In genomic region chr6:13395272-13396237, GRCh38 we compare ENCODE assay signal across 8 cellular contexts.
DNase-seq lines count a peak whose midpoint lies in the region; ATAC-seq, FAIRE-seq and TF ChIP-seq lines count a peak whose summit lies in the region.

No MANE protein-coding gene starts in this region.

- H3K14ac ChIP-seq in H1 (ENCODE audit: insufficient read length), result no peak overlapping the region

- H3K4me3 Mint-ChIP-seq in activated CD4-positive, alpha-beta T cell treated with anti-CD3 and anti-CD28 coated beads, Interleukin-2, amount 10 ng/mL, durations not matched to agents 24 days and 14 days, result no peak overlapping the region
- H3K4me3 Mint-ChIP-seq in stimulated activated effector memory CD8-positive, alpha-beta T cell treated with anti-CD3 and anti-CD28 coated beads, Interleukin-12 subunit alpha, Interleukin-12 subunit beta, amount 100 ng/mL, for 72 hours, result no peak overlapping the region

- H4K5ac ChIP-seq in H1 (ENCODE audit: insufficient read length, low read depth, low read length), result no peak overlapping the region

- H3K9me3 Mint-ChIP-seq in activated CD4-positive, alpha-beta T cell treated with anti-CD3 and anti-CD28 coated beads, Interleukin-2, amount 10 ng/mL, durations not matched to agents 24 days and 14 days, result no peaks in the 10 kb centered on the region
- peaks cover under 1% of the 10 kb centered on the region for H3K9me3 Mint-ChIP-seq in stimulated activated effector memory CD8-positive, alpha-beta T cell treated with anti-CD3 and anti-CD28 coated beads, Interleukin-12 subunit alpha, Interleukin-12 subunit beta, amount 100 ng/mL, for 72 hours

- intact Hi-C loops in Right ventricle myocardium inferior (cut with DNase I), result loop anchor here (5.0 kb wide), 1 partner anchor 63 kb away; no protein-coding TSS in a partner anchor
- intact Hi-C loops in cardiac septum (cut with DNase I), result no loop called here
- intact Hi-C loops in mucosa of descending colon (cut with DNase I, micrococcal nuclease), result no loop called here
- intact Hi-C loops in activated CD4-positive, alpha-beta T cell treated with anti-CD3 and anti-CD28 coated beads, Interleukin-2, amount 10 ng/mL, durations not matched to agents 24 days and 14 days (cut with micrococcal nuclease), result no loop called here

- H2BK120ac ChIP-seq in H1 (replicated peaks; ENCODE audit: low read depth, low read length), result no peak overlapping the region

- no peak overlapping the region for H3K27ac Mint-ChIP-seq in activated CD4-positive, alpha-beta T cell treated with anti-CD3 and anti-CD28 coated beads, Interleukin-2, amount 10 ng/mL, durations not matched to agents 24 days and 14 days
- H3K27ac Mint-ChIP-seq in stimulated activated effector memory CD8-positive, alpha-beta T cell treated with anti-CD3 and anti-CD28 coated beads, Interleukin-12 subunit alpha, Interleukin-12 subunit beta, amount 100 ng/mL, for 72 hours, result no peak overlapping the region

- no peaks in the 10 kb centered on the region for H3K27me3 Mint-ChIP-seq in activated CD4-positive, alpha-beta T cell treated with anti-CD3 and anti-CD28 coated beads, Interleukin-2, amount 10 ng/mL, durations not matched to agents 24 days and 14 days

- TF ChIP-seq CTCF in H1 (IDR thresholded peaks at IDR 0.05; ENCODE audit: control extremely low read depth in 1 of 3, insufficient read depth in 1 of 3, low read depth in 1 of 3, low read length in 3 of 3) (no peak), mucosa of descending colon (IDR thresholded peaks at IDR 0.05) (no peak)

- H3K23me2 ChIP-seq in H1 (ENCODE audit: low read depth, low read length), result no peaks in the 10 kb centered on the region

- H2AFZ ChIP-seq in H1 (ENCODE audit: low read length), result no peak overlapping the region

- H2BK20ac ChIP-seq in H1 (ENCODE audit: low read length), result no peak overlapping the region; the same call in 1 of the 2 replicates

- no peak overlapping the region for H3K56ac ChIP-seq in H1 (replicated peaks; ENCODE audit: insufficient read length, low read depth, low read length)

- H4K8ac ChIP-seq in H1 (ENCODE audit: extremely low read depth, insufficient read depth, low read length), result no peak overlapping the region

- no peaks in the 10 kb centered on the region for H4K20me1 ChIP-seq in H1 (replicated peaks in 1 of 2; ENCODE audit: control insufficient read depth in 1 of 2, insufficient read depth in 2 of 2, low read length in 2 of 2)

- WGBS in H1 (ENCODE audit: extremely low coverage in 1 of 2, insufficient coverage in 1 of 2, insufficient read length in 1 of 2, insufficient replicate concordance in 2 of 2, low coverage in 1 of 2, low lambda C conversion rate in 2 of 2, missing lambda C conversion rate in 1 of 2), 2 experiments, result 91% methylated on average over 12 of the region's 12 CpGs; no CpG with 5 or more reads in 1 of the 2 experiments

- H3K4me1 ChIP-seq in H1 (replicated peaks in 1 of 4; ENCODE audit: control insufficient read depth in 3 of 4, insufficient read depth in 4 of 4, low read length in 3 of 4) (peaks cover 0 to 3% (median 2%) of the 10 kb centered on the region in 4 experiments; a peak in 3 of 7 replicates), mucosa of descending colon (ENCODE audit: low read depth) (peaks cover 26% of the 10 kb centered on the region)

- no peaks in the 10 kb centered on the region; the same call in 1 of the 2 replicates for H3K79me1 ChIP-seq in H1 (ENCODE audit: low read depth, low read length)

- peaks cover 5% of the 10 kb centered on the region for H3K4me1 Mint-ChIP-seq in activated CD4-positive, alpha-beta T cell treated with anti-CD3 and anti-CD28 coated beads, Interleukin-2, amount 10 ng/mL, durations not matched to agents 24 days and 14 days
- H3K4me1 Mint-ChIP-seq in stimulated activated effector memory CD8-positive, alpha-beta T cell treated with anti-CD3 and anti-CD28 coated beads, Interleukin-12 subunit alpha, Interleukin-12 subunit beta, amount 100 ng/mL, for 72 hours, result peaks cover 12% of the 10 kb centered on the region

- H3K27ac ChIP-seq in H1 (ENCODE audit: low read depth, low read length), result no peak overlapping the region

- TF ChIP-seq EP300 in H1 (IDR thresholded peaks at IDR 0.05; ENCODE audit: borderline replicate concordance in 1 of 2, low read depth in 2 of 2, low read length in 2 of 2), result no peak

- H4K91ac ChIP-seq in H1 (replicated peaks; ENCODE audit: insufficient read length, low read length), result peak overlapping the region; percentile 29

- no peak for TF ChIP-seq POLR2A in H1 (IDR thresholded peaks at IDR 0.05; ENCODE audit: control extremely low read depth in 1 of 2, low read depth in 2 of 2, low read length in 2 of 2)

- POLR2A ChIA-PET in H1 (lab: Charles Lee; ENCODE audit: partially characterized antibody), result no interaction called here

- H3K36me3 ChIP-seq in H1 (ENCODE audit: control insufficient read depth in 2 of 4, insufficient read depth in 4 of 4, low read length in 3 of 4) (no peaks in the 10 kb centered on the region), mucosa of descending colon (ENCODE audit: low read depth) (no peaks in the 10 kb centered on the region)

- H3K79me2 ChIP-seq in H1 (ENCODE audit: control insufficient read depth in 1 of 2, insufficient read depth in 2 of 2, low read length in 2 of 2), result no peaks in the 10 kb centered on the region

- H3K9ac ChIP-seq in H1 (replicated peaks in 1 of 4; ENCODE audit: extremely low read depth in 1 of 4, low read depth in 3 of 4, low read length in 3 of 4), result no peak overlapping the region

- CTCF ChIA-PET in H1 (lab: Charles Lee; ENCODE audit: partially characterized antibody), result interaction anchor here (0.7 to 2.7 kb wide), 7 partner anchors 9 to 60 kb away, joined by 3 to 13 read pairs (median 4); no protein-coding TSS in a partner anchor

- no peaks in the 10 kb centered on the region for H3K27me3 ChIP-seq in H1 (replicated peaks in 1 of 4; ENCODE audit: control insufficient read depth in 3 of 4, extremely low read depth in 1 of 4, insufficient read depth in 3 of 4, low read length in 3 of 4)

- H2BK5ac ChIP-seq in H1 (ENCODE audit: low read depth, low read length), result peak overlapping the region; percentile 26; the same call in 1 of the 2 replicates

- no peaks in the 10 kb centered on the region for H3K36me3 Mint-ChIP-seq in activated CD4-positive, alpha-beta T cell treated with anti-CD3 and anti-CD28 coated beads, Interleukin-2, amount 10 ng/mL, durations not matched to agents 24 days and 14 days (ENCODE audit: low read depth)
- no peaks in the 10 kb centered on the region for H3K36me3 Mint-ChIP-seq in stimulated activated effector memory CD8-positive, alpha-beta T cell treated with anti-CD3 and anti-CD28 coated beads, Interleukin-12 subunit alpha, Interleukin-12 subunit beta, amount 100 ng/mL, for 72 hours

- no peak overlapping the region for H3K4ac ChIP-seq in H1 (replicated peaks; ENCODE audit: insufficient read length, low read depth, low read length)

- no peak overlapping the region for H2BK15ac ChIP-seq in H1 (ENCODE audit: low read length)

- H3K23ac ChIP-seq in H1 (ENCODE audit: insufficient read length), result no peak overlapping the region

- H3K4me3 ChIP-seq in H1 (ENCODE audit: extremely low read depth in 1 of 4, insufficient read depth in 2 of 4, low read depth in 3 of 4, low read length in 4 of 4), result no peak overlapping the region
- H3K4me3 ChIP-seq in mucosa of descending colon, result no peak overlapping the region

- no peak for FAIRE-seq in H1 (lab: Jason Lieb, UNC)

- no peak for TF ChIP-seq RAD21 in H1 (IDR thresholded peaks at IDR 0.05 in 1 of 2, conservative IDR thresholded peaks at IDR 0.05 in 1 of 2; ENCODE audit: low read depth in 2 of 2, low read length in 2 of 2)

- peak; percentile 65 for ATAC-seq in Right ventricle myocardium inferior
- ATAC-seq in mucosa of descending colon, result peak; percentile 83
- ATAC-seq in HG03469 (IDR thresholded peaks at IDR 0.05; ENCODE audit: unreplicated experiment), result no peak
- no peak for ATAC-seq in stimulated activated effector memory CD8-positive, alpha-beta T cell treated with anti-CD3 and anti-CD28 coated beads, Interleukin-12 subunit alpha, Interleukin-12 subunit beta, amount 100 ng/mL, for 72 hours

- no peaks in the 10 kb centered on the region for H3K9me3 ChIP-seq in H1 (ENCODE audit: insufficient read depth in 2 of 2, low read depth in 1 of 2, low read length in 1 of 2)
- H3K9me3 ChIP-seq in mucosa of descending colon, result no peaks in the 10 kb centered on the region

- no peak overlapping the region for H3K4me2 ChIP-seq in H1 (ENCODE audit: insufficient read depth in 1 of 2, low read depth in 2 of 2, low read length in 2 of 2)

- H2AK5ac ChIP-seq in H1 (ENCODE audit: low read depth, low read length), result 0 out of 2 replicates have a peak overlapping the region, but pooled peaks have one; percentile 39

- DNase-seq in Right ventricle myocardium inferior (ENCODE audit: missing footprints) (peak; percentile 88), cardiac septum (ENCODE audit: low spot score) (no peak), NCI-H82 (lab: John Stamatoyannopoulos, UW) (peak; percentile 92), H1 (ENCODE audit: low read depth in 1 of 2, low spot score in 2 of 2) (no peak), mucosa of descending colon (peak; percentile 56 to 88 (median 80))
- no peak for DNase-seq in activated CD4-positive, alpha-beta T cell treated with anti-CD3 and anti-CD28 coated beads, Interleukin-2, amount 10 ng/mL, durations not matched to agents 24 days and 14 days
- no peak for DNase-seq in stimulated activated effector memory CD8-positive, alpha-beta T cell treated with anti-CD3 and anti-CD28 coated beads, Interleukin-12 subunit alpha, Interleukin-12 subunit beta, amount 100 ng/mL, for 72 hours (ENCODE audit: low spot score in 2 of 2)

- no peak overlapping the region for H3K18ac ChIP-seq in H1 (ENCODE audit: extremely low read depth, low read length)

- H2BK12ac ChIP-seq in H1 (ENCODE audit: low read depth, low read length), result 0 out of 2 replicates have a peak overlapping the region, but pooled peaks have one; percentile 31

TF ChIP-seq in H1, 55 proteins besides CTCF, POLR2A, EP300 and RAD21:
- no peak for TF ChIP-seq CBX8 (IDR thresholded peaks at IDR 0.05; ENCODE audit: borderline replicate concordance, low read depth, low read length)
- TF ChIP-seq RFX5 (IDR thresholded peaks at IDR 0.05; ENCODE audit: borderline replicate concordance, low read depth, low read length), result no peak
- no peak for TF ChIP-seq SIX5 (IDR thresholded peaks at IDR 0.05; ENCODE audit: low read depth, low read length)
TF ChIP-seq in H1: peak in this region for 0.

Comparison
In these comparisons a context has a peak if more than half of its experiments do, and no peak if none do; other contexts are left out.
1. DNase-seq: peak in Right ventricle myocardium inferior (single experiment), NCI-H82 (single experiment) and mucosa of descending colon (3 of 3); none in cardiac septum (single experiment), H1 (0 of 2), activated CD4-positive, alpha-beta T cell treated with anti-CD3 and anti-CD28 coated beads, Interleukin-2, amount 10 ng/mL, durations not matched to agents 24 days and 14 days (single experiment) and stimulated activated effector memory CD8-positive, alpha-beta T cell treated with anti-CD3 and anti-CD28 coated beads, Interleukin-12 subunit alpha, Interleukin-12 subunit beta, amount 100 ng/mL, for 72 hours (0 of 2).
2. ATAC-seq: peak in Right ventricle myocardium inferior (single experiment) and mucosa of descending colon (single experiment); none in HG03469 (single experiment) and stimulated activated effector memory CD8-positive, alpha-beta T cell treated with anti-CD3 and anti-CD28 coated beads, Interleukin-12 subunit alpha, Interleukin-12 subunit beta, amount 100 ng/mL, for 72 hours (single experiment).